In the genomic region with DNA sequence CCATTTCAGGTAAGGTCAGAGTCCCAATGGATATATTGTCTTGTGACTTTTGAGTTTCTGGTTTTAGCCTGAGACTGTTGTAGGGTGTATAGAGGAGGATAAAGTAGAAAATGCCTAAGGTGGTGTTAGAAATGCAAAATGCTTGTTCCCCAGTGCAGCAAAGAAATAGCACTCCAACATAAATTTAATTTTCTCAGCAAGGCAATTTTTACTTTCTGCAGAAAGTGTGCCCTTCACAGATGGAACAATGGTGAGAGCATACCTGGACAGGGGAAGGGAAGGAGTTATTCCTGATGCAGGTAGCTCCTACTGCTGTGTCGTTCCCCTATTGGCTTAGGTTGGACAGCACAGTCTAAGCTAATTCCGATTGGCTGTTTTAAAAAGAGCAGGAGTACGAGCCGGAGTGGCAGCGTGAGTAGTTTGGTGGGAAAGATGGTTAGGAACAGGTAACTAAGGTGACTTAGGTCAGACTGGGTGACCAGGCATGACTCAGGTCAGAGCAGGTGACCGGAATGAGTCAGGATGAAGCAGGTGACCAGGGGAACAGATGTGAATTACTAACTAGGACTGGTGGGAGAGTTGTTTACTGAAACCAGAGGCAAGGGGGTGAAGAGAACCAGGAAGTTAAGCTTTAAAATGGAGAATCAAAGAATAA, we compare ENCODE assay signal across 12 cellular contexts. TPM values are rescaled to one million over a fixed set of nuclear protein-coding genes. Genes with fewer than 3 reads are reported as not detected.
"Had no signal": no experiment of that assay in that cellular context is flagged by ENCODE, and none has a peak within 500 bp of the region (broad histone marks: within the 10 kb centered on the region; RNA-seq: fewer than 3 reads in every experiment).

No MANE protein-coding gene starts in this region.

- H3K4me3 ChIP-seq: colonic mucosa, skin epidermis, transverse colon had no signal

- H3K27me3 ChIP-seq: colonic mucosa, transverse colon had no signal

- H3K36me3 ChIP-seq: colonic mucosa, transverse colon had no signal

- H3K9me3 ChIP-seq: colonic mucosa had no signal

- ATAC-seq: T-helper 17 cell had no signal

- H3K27ac ChIP-seq: colonic mucosa, skin epidermis, transverse colon had no signal

- DNase-seq: activated CD4-positive, alpha-beta T cell treated with anti-CD3 and anti-CD28 coated beads, Interleukin-2, amount 50 U/mL, for 1 hour; activated naive CD4-positive, alpha-beta T cell treated with anti-CD3 and anti-CD28 coated beads, Interleukin-2, amount 10 ng/mL, durations not matched to agents 7 days and 5 days; colonic mucosa; kidney glomerular epithelial cell; T-helper 17 cell; transverse colon had no signal

RNA-seq across cellular contexts. Expression of a gene that starts 21.5 kb away (rescaled TPM):
- total RNA-seq: activated CD8-positive, alpha-beta memory T cell treated with anti-CD3 and anti-CD28 coated beads for 36 hours; cardiac septum; colonic mucosa; lower leg skin; myocyte; T-helper 17 cell; transverse colon had no signal
- polyA plus RNA-seq: adipose tissue had no signal
